In the genomic region with DNA sequence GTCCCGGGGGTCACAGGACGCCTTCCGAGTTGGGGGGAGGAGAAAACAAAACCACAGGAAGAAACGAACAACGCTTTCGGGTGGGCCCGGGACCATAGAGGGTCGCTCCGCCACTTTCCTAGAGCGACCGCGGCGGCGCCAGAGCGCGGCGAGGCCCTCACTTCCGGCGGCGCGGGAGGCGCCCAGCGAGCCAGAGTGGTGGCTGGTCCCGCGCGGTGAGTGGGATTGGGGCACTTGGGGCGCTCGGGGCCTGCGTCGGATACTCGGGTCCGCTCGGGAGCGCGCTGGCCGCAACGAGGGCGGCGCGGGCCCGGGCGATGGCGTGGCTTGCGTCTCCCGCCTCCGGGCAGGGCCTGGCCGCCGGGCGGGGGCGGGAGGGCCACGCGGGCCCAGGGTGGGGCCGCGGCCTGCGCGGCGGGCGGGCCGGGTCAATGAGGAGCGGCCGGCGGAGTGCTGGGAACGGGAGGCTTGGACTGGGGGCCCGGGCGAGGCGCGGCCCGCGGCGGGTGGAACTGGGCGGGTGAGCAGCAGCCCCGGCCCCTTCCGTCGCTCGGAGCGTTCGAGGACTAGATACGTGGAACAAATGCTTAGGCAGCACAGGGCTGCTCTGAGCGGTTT, we compare ENCODE assay signal across 8 cellular contexts. TPM values are rescaled to one million over a fixed set of nuclear protein-coding genes. Genes with fewer than 3 reads are reported as not detected.
A peak's percentile ranks its signal among the peaks of the same experiment; 100 is the strongest.
DNase-seq lines count a peak whose midpoint lies in the region; ATAC-seq lines count a peak whose summit lies in the region.

TSS of gene ZNF22 (plus strand) at position 160 of the 618 bp plus-strand sequence. CDS start 2,446 bp downstream, outside the sequence.

- DNase-seq in EL, result peak; percentile 78
- peak; percentile 44 for DNase-seq in HuH-7 (ENCODE audit: low spot score)
- peak; percentile 33 for DNase-seq in T follicular helper cell (ENCODE audit: low read depth)
- peak; percentile 85 for DNase-seq in left ventricle myocardium superior
- DNase-seq in cortex of kidney (lab: John Stamatoyannopoulos, UW), result no peak

- no peaks in the 10 kb centered on the region for H3K36me3 ChIP-seq in rectal smooth muscle tissue (ENCODE audit: control insufficient read depth, insufficient read depth, low read length)

- ATAC-seq in GM21526 (IDR thresholded peaks at IDR 0.05; ENCODE audit: low FRiP score, unreplicated experiment) (peak; percentile 77), left ventricle myocardium superior (peak; percentile 68)

- intact Hi-C loops in left ventricle myocardium superior (cut with micrococcal nuclease), result no loop called here

- 0 to 1% (median 1%) methylated on average over 34 to 78 of the region's 79 CpGs for WGBS in adipose tissue, 3 donors

- peaks cover 13% of the 10 kb centered on the region for H3K4me1 ChIP-seq in rectal smooth muscle tissue (ENCODE audit: control insufficient read depth, insufficient read depth, low read length)

- H3K9ac ChIP-seq in rectal smooth muscle tissue (ENCODE audit: low read length), result peak within 1 kb of the TSS; percentile 59

- no peaks in the 10 kb centered on the region for H3K27me3 ChIP-seq in rectal smooth muscle tissue (ENCODE audit: control insufficient read depth, insufficient read depth, low read length)

- peak within 1 kb of the TSS; percentile 79 for H3K27ac ChIP-seq in adipose tissue (ENCODE audit: low read depth, low read length)
- H3K27ac ChIP-seq in rectal smooth muscle tissue (ENCODE audit: low read depth, low read length), result peak within 1 kb of the TSS; percentile 95

- peak within 1 kb of the TSS; percentile 85 for H3K4me3 ChIP-seq in rectal smooth muscle tissue (ENCODE audit: low read length)

RNA-seq across cellular contexts. Expression of gene ZNF22, which starts in this region (rescaled TPM):
- polyA plus RNA-seq in adipose tissue, result 10 to 100 TPM; 16.0 to 34.4 (median 25.4) TPM
- 12.6 TPM for total RNA-seq in left ventricle myocardium superior
